Comparison of ENCODE assay signal across 3 cellular contexts in the genomic region with DNA sequence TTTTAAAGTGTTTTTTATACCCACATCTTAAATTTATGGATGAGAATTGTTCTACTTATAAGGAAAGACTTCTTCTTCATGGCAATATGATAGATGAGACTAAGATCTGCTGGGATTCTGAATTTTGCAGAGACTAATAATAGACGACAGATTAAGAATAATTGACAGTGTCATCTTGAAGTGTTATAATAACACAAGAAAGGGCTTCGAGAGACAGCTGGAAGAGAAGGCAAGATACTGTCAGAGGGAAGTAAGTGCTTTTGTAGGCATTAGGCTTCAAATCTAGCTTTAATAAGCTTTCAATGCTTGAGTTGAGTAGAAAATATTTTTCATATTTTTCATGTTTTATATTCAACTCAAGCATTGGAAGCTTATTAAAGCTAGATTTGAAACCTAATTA.
"Had no signal": no experiment of that assay in that cellular context is flagged by ENCODE, and none has a peak within 500 bp of the region (broad histone marks: within the 10 kb centered on the region; RNA-seq: fewer than 3 reads in every experiment).

No MANE protein-coding gene starts in this region.

- H3K4me3 ChIP-seq: GM12878 had no signal

- DNase-seq: GDM1, GF-D8 had no signal
